Comparison of ENCODE assay signal across 8 cellular contexts in the genomic region with DNA sequence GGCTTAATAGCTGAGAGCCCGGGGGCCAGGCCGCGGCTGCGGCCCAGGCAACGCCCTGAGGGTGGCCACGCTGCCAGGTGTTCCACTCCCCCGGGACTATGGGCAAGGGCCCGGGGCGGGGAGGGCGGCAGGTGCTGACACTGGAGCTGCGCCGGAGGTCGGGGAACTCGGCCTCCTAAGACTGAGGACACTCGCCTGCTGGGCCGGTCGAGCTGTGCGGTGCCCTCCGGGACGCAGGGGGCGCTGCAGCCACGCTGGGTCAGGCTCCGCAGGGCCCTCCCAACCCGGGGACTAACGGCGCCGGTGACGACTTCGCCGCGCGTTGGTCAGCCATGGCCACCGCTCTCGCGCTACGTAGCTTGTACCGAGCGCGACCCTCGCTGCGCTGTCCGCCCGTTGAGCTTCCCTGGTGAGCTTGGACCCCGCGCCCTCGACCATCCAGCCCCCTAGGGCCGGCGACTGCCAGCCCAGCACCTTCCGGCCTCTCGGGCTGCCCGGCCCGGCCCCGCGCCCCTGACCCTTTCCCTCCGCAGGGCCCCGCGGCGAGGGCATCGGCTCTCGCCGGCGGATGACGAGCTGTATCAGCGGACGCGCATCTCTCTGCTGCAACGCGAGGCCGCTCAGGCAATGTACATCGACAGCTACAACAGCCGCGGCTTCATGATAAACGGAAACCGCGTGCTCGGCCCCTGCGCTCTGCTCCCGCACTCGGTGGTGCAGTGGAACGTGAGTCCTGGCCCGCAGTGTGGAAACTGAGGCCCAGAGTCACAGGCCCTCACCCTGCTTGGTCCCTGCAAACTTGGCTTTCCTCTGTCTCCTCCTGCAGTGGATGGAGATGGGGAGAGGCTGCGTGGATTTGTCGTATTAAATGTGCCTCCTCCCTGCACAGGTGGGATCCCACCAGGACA. TPM values are rescaled to one million over a fixed set of nuclear protein-coding genes. Genes with fewer than 3 reads are reported as not detected.
DNase-seq lines count a peak whose midpoint lies in the region; ATAC-seq, FAIRE-seq and TF ChIP-seq lines count a peak whose summit lies in the region.

A gene with protein sequence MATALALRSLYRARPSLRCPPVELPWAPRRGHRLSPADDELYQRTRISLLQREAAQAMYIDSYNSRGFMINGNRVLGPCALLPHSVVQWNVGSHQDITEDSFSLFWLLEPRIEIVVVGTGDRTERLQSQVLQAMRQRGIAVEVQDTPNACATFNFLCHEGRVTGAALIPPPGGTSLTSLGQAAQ (plus strand): TSS at position 309 of the 908 bp plus-strand sequence. CDS start 24 bp downstream, at position 333.

- 0 to 1% (median 0%) methylated on average over 15 to 83 of the region's 83 CpGs for WGBS in adrenal gland, 4 donors
- 1% methylated on average over 30 of the region's 83 CpGs for WGBS in prostate gland
- WGBS in urinary bladder, result under 1% methylated on average over 83 of the region's 83 CpGs

- peak; percentile 98 for FAIRE-seq in GM12892 (lab: Jason Lieb, UNC)

- TF ChIP-seq POLR2A in GM12892 (IDR thresholded peaks at IDR 0.05; ENCODE audit: low read depth, low read length), result peak; percentile 80
- peak; percentile 91 to 93 for TF ChIP-seq POLR2A in adrenal gland (IDR thresholded peaks at IDR 0.05)
- peak; percentile 53 for TF ChIP-seq POLR2A in prostate gland (IDR thresholded peaks at IDR 0.05)

- peak within 1 kb of the TSS; percentile 98 to 100 (median 99) for H3K27ac ChIP-seq in adrenal gland
- peak within 1 kb of the TSS; percentile 99 to 100 for H3K27ac ChIP-seq in prostate gland
- H3K27ac ChIP-seq in urinary bladder (ENCODE audit: low read depth), result peak within 1 kb of the TSS; percentile 97

- intact Hi-C loops in adrenal gland (cut with DNase I) (loop anchor here in 1 of 2 donors (10.0 kb wide), 1 partner anchor 1023 kb away; no protein-coding TSS in a partner anchor), left cardiac atrium (cut with DNase I) (no loop called here), prostate gland (cut with DNase I) (loop anchor here (5.0 kb wide), 1 partner anchor 70 kb away; the partner anchor contains the start of gene QRICH1)

- H3K27me3 ChIP-seq in adrenal gland, result no peaks in the 10 kb centered on the region
- H3K27me3 ChIP-seq in prostate gland (replicated peaks; ENCODE audit: insufficient read depth), result no peaks in the 10 kb centered on the region

- H3K4me3 ChIP-seq in adrenal gland (peak within 1 kb of the TSS; percentile 54 to 91 (median 66)), prostate gland (peak within 1 kb of the TSS; percentile 79 to 86), urinary bladder (ENCODE audit: low read depth, low read length) (peak within 1 kb of the TSS; percentile 64)

- TF ChIP-seq CTCF in adrenal gland (IDR thresholded peaks at IDR 0.05) (peak; percentile 89 to 99 (median 96)), prostate gland (IDR thresholded peaks at IDR 0.05) (peak; percentile 85 to 99 (median 92))

- no peaks in the 10 kb centered on the region for H3K9me3 ChIP-seq in adrenal gland (replicated peaks in 1 of 3)
- no peaks in the 10 kb centered on the region for H3K9me3 ChIP-seq in prostate gland

- ATAC-seq in HG02759 (IDR thresholded peaks at IDR 0.05; ENCODE audit: unreplicated experiment) (peak; percentile 56), left cardiac atrium (peak; percentile 87)

- peaks cover 22 to 44% of the 10 kb centered on the region in 2 donors for H3K4me1 ChIP-seq in adrenal gland (replicated peaks in 1 of 2)
- H3K4me1 ChIP-seq in prostate gland (replicated peaks), result peaks cover 2% of the 10 kb centered on the region
- H3K4me1 ChIP-seq in urinary bladder (ENCODE audit: insufficient read depth), result no peaks in the 10 kb centered on the region

- DNase-seq in GM12892 (ENCODE audit: insufficient read length) (peak; percentile 88), NCI-H1105 treated with DMSO at 0.1 percent for 48 hours (lab: John Stamatoyannopoulos, UW) (peak; percentile 87), T-helper 1 cell (peak; percentile 79 to 93 (median 87)), adrenal gland (peak; percentile 93 to 97 (median 94)), left cardiac atrium (peak; percentile 93), prostate gland (ENCODE audit: low spot score) (peak; percentile 87)

- H3K36me3 ChIP-seq in adrenal gland (replicated peaks in 1 of 2) (peaks cover 0 to 38% of the 10 kb centered on the region in 2 donors), prostate gland (peaks cover 7 to 8% of the 10 kb centered on the region in 2 donors), urinary bladder (ENCODE audit: insufficient read depth) (peaks cover 4% of the 10 kb centered on the region)

RNA-seq across cellular contexts. Expression of the gene that starts here (rescaled TPM):
- polyA plus RNA-seq in GM12892 (2012; ENCODE audit: missing spikeins), result 45.3 TPM
- total RNA-seq in adrenal gland (100 to 1,000 TPM in 7 of 8 donors, 10 to 100 TPM in 1; 87.2 to 442 (median 173) TPM), left cardiac atrium (100 to 1,000 TPM; 135 to 138 TPM), prostate gland (100 to 1,000 TPM; 168 to 183 TPM), urinary bladder (43.2 TPM)
- polyA plus RNA-seq in adrenal gland (100 to 1,000 TPM; 102 to 578 (median 269) TPM), urinary bladder (81.6 TPM)

Comparison
In these comparisons a context has a peak if more than half of its experiments do, and no peak if none do; other contexts are left out.
1. Peak in every context shown above with its lines: DNase-seq, ATAC-seq, H3K4me3 ChIP-seq and H3K27ac ChIP-seq.